9 cellular contexts compared by ENCODE assay signal in genomic region chr17:2689411-2690164, GRCh38. TPM values are rescaled to one million over a fixed set of nuclear protein-coding genes. Genes with fewer than 3 reads are reported as not detected.
DNase-seq lines count a peak whose midpoint lies in the region; ATAC-seq and TF ChIP-seq lines count a peak whose summit lies in the region.
"Had no signal": no experiment of that assay in that cellular context is flagged by ENCODE, and none has a peak within 500 bp of the region (broad histone marks: within the 10 kb centered on the region; RNA-seq: fewer than 3 reads in every experiment).

No MANE protein-coding gene starts in this region.

- no peak for TF ChIP-seq POLR2A in stomach (IDR thresholded peaks at IDR 0.05)

- H3K27ac ChIP-seq in CD8-positive, alpha-beta T cell (ENCODE audit: low read depth, low read length): no peak overlapping the region
- peak overlapping the region in 2 of 5 donors; percentile 50 to 52 for H3K27ac ChIP-seq in stomach

- TF ChIP-seq EP300 in stomach (IDR thresholded peaks at IDR 0.05): no peak

- ATAC-seq in CD8-positive, alpha-beta T cell: peak; percentile 67
- ATAC-seq in effector memory CD8-positive, alpha-beta T cell (replicated peaks): peak; percentile 85

- CTCF ChIA-PET in CD8-positive, alpha-beta T cell (lab: Charles Lee): no interaction called here

- WGBS in stomach, 5 donors: 66 to 77% (median 69%) methylated on average over 24 to 40 of the region's 40 CpGs

- H3K4me3 ChIP-seq in CD8-positive, alpha-beta T cell (ENCODE audit: low read depth, low read length): no peak overlapping the region
- no peak overlapping the region for H3K4me3 ChIP-seq in stomach

- no peaks in the 10 kb centered on the region for H3K9me3 ChIP-seq in CD8-positive, alpha-beta T cell (ENCODE audit: low read length)
- no peaks in the 10 kb centered on the region for H3K9me3 ChIP-seq in stomach

- POLR2A ChIA-PET in CD8-positive, alpha-beta T cell (lab: Charles Lee): no interaction called here

- no peaks in the 10 kb centered on the region for H3K27me3 ChIP-seq in CD8-positive, alpha-beta T cell (ENCODE audit: insufficient read depth, low read length)
- H3K27me3 ChIP-seq in stomach: no peaks in the 10 kb centered on the region

- H3K27ac Mint-ChIP-seq in CD8-positive, alpha-beta T cell: peak overlapping the region; percentile 72
- H3K27ac Mint-ChIP-seq in IgD-negative memory B cell (peak overlapping the region in 2 of 3 donors; percentile 84 to 88), nephron progenitor cell (peak overlapping the region; percentile 83)
- peak overlapping the region; percentile 91 to 94 for H3K27ac Mint-ChIP-seq in effector memory CD8-positive, alpha-beta T cell

- H3K27me3 Mint-ChIP-seq in CD8-positive, alpha-beta T cell (ENCODE audit: low read depth): no peaks in the 10 kb centered on the region
- H3K27me3 Mint-ChIP-seq in IgD-negative memory B cell (no peaks in the 10 kb centered on the region), nephron progenitor cell (ENCODE audit: low read depth, poor library complexity) (no peaks in the 10 kb centered on the region)
- H3K27me3 Mint-ChIP-seq in effector memory CD8-positive, alpha-beta T cell: no peaks in the 10 kb centered on the region

- TF ChIP-seq CTCF in CD8-positive, alpha-beta T cell (IDR thresholded peaks at IDR 0.05): no peak
- TF ChIP-seq CTCF in nephron progenitor cell (IDR thresholded peaks at IDR 0.05) (no peak), stomach (IDR thresholded peaks at IDR 0.05) (no peak)

- H3K36me3 Mint-ChIP-seq in CD8-positive, alpha-beta T cell: peaks cover 19% of the 10 kb centered on the region
- H3K36me3 Mint-ChIP-seq in IgD-negative memory B cell (peaks cover 2% of the 10 kb centered on the region), nephron progenitor cell (ENCODE audit: low read depth) (no peaks in the 10 kb centered on the region)
- peaks cover 30% of the 10 kb centered on the region for H3K36me3 Mint-ChIP-seq in effector memory CD8-positive, alpha-beta T cell (ENCODE audit: insufficient read depth)

- H3K4me1 Mint-ChIP-seq in CD8-positive, alpha-beta T cell (ENCODE audit: low read depth): peaks cover 11% of the 10 kb centered on the region
- H3K4me1 Mint-ChIP-seq in IgD-negative memory B cell: peaks cover 0 to 11% (median 8%) of the 10 kb centered on the region in 3 donors
- peaks cover 7 to 21% of the 10 kb centered on the region in 2 donors for H3K4me1 Mint-ChIP-seq in effector memory CD8-positive, alpha-beta T cell (ENCODE audit: low read depth in 2 of 2)
- peaks cover 18% of the 10 kb centered on the region for H3K4me1 Mint-ChIP-seq in nephron progenitor cell

- H3K36me3 ChIP-seq in CD8-positive, alpha-beta T cell (ENCODE audit: insufficient read depth, low read length): no peaks in the 10 kb centered on the region
- H3K36me3 ChIP-seq in stomach: peaks cover 42 to 58% (median 54%) of the 10 kb centered on the region in 4 donors

- intact Hi-C loops in CD8-positive, alpha-beta T cell (cut with DNase I, micrococcal nuclease): no loop called here
- intact Hi-C loops in stomach (cut with DNase I; ENCODE audit: low total_unique reads): no loop called here

- no peaks in the 10 kb centered on the region for H3K9me3 Mint-ChIP-seq in CD8-positive, alpha-beta T cell
- H3K9me3 Mint-ChIP-seq in IgD-negative memory B cell: no peaks in the 10 kb centered on the region
- H3K9me3 Mint-ChIP-seq in effector memory CD8-positive, alpha-beta T cell: no peaks in the 10 kb centered on the region
- no peaks in the 10 kb centered on the region for H3K9me3 Mint-ChIP-seq in nephron progenitor cell

- H3K4me1 ChIP-seq in CD8-positive, alpha-beta T cell (ENCODE audit: insufficient read depth, low read length): peaks cover 7% of the 10 kb centered on the region
- peaks cover 13 to 44% (median 31%) of the 10 kb centered on the region in 4 donors for H3K4me1 ChIP-seq in stomach

- peak in 3 of 7 experiments; percentile 33 to 63 (median 63) for DNase-seq in CD8-positive, alpha-beta T cell
- DNase-seq in effector memory CD8-positive, alpha-beta T cell: peak; percentile 57 to 59 (median 59)
- no peak for DNase-seq in nephron progenitor cell
- DNase-seq in stomach: no peak
- no peak for DNase-seq in NCI-H1694 (lab: John Stamatoyannopoulos, UW)
- DNase-seq in activated CD4-positive, CD25-positive, alpha-beta regulatory T cell (lab: John Stamatoyannopoulos, UW): no peak
- DNase-seq in GOT3 (lab: John Stamatoyannopoulos, UW): no peak

- peak overlapping the region; percentile 15 for H3K4me3 Mint-ChIP-seq in CD8-positive, alpha-beta T cell
- H3K4me3 Mint-ChIP-seq in IgD-negative memory B cell (peak overlapping the region in 1 of 4 donors; percentile 61), nephron progenitor cell (no peak overlapping the region)
- H3K4me3 Mint-ChIP-seq in effector memory CD8-positive, alpha-beta T cell: peak overlapping the region; percentile 76 to 80

RNA-seq across cellular contexts. Expression of gene CLUH, which starts 22.0 kb away (rescaled TPM):
- 10 to 100 TPM; 50.8 to 51.1 TPM for total RNA-seq in CD8-positive, alpha-beta T cell
- polyA plus RNA-seq in IgD-negative memory B cell: 19.7 TPM
- 100 to 1,000 TPM in 2 of 5 donors, 10 to 100 TPM in 3; 45.2 to 417 (median 58.0) TPM for total RNA-seq in stomach
- 10 to 100 TPM; 17.6 to 40.1 (median 30.4) TPM for polyA plus RNA-seq in stomach

RNA-seq across cellular contexts. Expression of gene CCDC92B, which starts 59.9 kb away (rescaled TPM):
- total RNA-seq in CD8-positive, alpha-beta T cell: under 1 TPM in 1 of 2 experiments, not detected in 1; 0.08 TPM
- not detected for polyA plus RNA-seq in IgD-negative memory B cell
- 1 to 10 TPM in 1 of 5 donors, not detected in 4; 1.7 TPM for total RNA-seq in stomach
- polyA plus RNA-seq in stomach: under 1 TPM in 2 of 3 donors, not detected in 1; 0.12 to 0.48 TPM
- total RNA-seq: activated CD8-positive, alpha-beta memory T cell treated with anti-CD3 and anti-CD28 coated beads for 36 hours had no signal

Comparison
In these comparisons a context has a peak if more than half of its experiments do, and no peak if none do; other contexts are left out.
1. DNase-seq: peak in effector memory CD8-positive, alpha-beta T cell (3 of 3); none in nephron progenitor cell (single experiment), stomach (single experiment), NCI-H1694 (single experiment), activated CD4-positive, CD25-positive, alpha-beta regulatory T cell (0 of 4) and GOT3 (single experiment).
2. Peak in every context shown above with its lines, with median percentiles within 50 percentile points of each other: H3K27ac Mint-ChIP-seq.